13 cellular contexts compared by ENCODE assay signal in the genomic region with DNA sequence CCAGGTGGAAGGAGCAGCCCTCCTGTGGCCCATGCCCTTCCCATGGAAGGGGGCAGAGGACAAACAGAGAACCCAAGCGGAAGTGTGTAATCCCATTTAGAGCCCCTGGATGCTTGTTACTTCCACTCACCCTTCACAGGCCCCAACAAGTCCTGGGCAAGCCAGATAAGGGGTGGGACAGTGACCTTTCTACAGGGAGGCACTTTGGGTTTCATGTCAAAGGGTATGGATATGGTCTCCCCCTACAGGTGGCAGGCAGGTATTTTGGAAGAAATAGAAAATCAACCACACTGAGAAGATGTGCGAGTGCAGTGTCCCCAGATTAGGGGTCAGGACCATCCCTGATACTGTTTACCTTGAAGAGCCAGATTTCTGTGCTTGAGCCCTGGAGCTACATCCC. TPM values are rescaled to one million over a fixed set of nuclear protein-coding genes. Genes with fewer than 3 reads are reported as not detected.
DNase-seq lines count a peak whose midpoint lies in the region; ATAC-seq and TF ChIP-seq lines count a peak whose summit lies in the region.
"Had no signal": no experiment of that assay in that cellular context is flagged by ENCODE, and none has a peak within 500 bp of the region (broad histone marks: within the 10 kb centered on the region; RNA-seq: fewer than 3 reads in every experiment).

No MANE protein-coding gene starts in this region.

- DNase-seq in GM10248 (ENCODE audit: extremely low spot score) (no peak), LoVo (ENCODE audit: low spot score) (peak; percentile 11), endodermal cell (peak; percentile 67), mucosa of descending colon (peak in 1 of 3 donors; percentile 28), SW 1271 (lab: John Stamatoyannopoulos, UW) (no peak), colonic mucosa (no peak)
- no peak for DNase-seq in stimulated activated CD4-positive, alpha-beta T cell treated with anti-CD3 and anti-CD28 coated beads, Interleukin-2, amount 100 ng/mL, for 48 hours
- no peak for DNase-seq in CD4-positive, alpha-beta T cell
- DNase-seq: activated CD4-positive, alpha-beta T cell treated with anti-CD3 and anti-CD28 coated beads for 1 hour; activated naive CD4-positive, alpha-beta T cell treated with anti-CD3 and anti-CD28 coated beads for 36 hours; DMS53; Right ventricle myocardium superior had no signal

- intact Hi-C loops in mucosa of descending colon (cut with DNase I, micrococcal nuclease) (no loop called here), colonic mucosa (cut with DNase I) (loop anchor here (10.0 kb wide), 1 partner anchor 83 kb away; no protein-coding TSS in a partner anchor)
- intact Hi-C loops in CD4-positive, alpha-beta T cell (cut with DNase I, micrococcal nuclease), result no loop called here

- peaks cover 61% of the 10 kb centered on the region for H3K36me3 Mint-ChIP-seq in endodermal cell (ENCODE audit: low read depth)
- no peaks in the 10 kb centered on the region for H3K36me3 Mint-ChIP-seq in CD4-positive, alpha-beta T cell (ENCODE audit: low read depth)

- H3K27me3 Mint-ChIP-seq in endodermal cell (ENCODE audit: insufficient read depth), result no peaks in the 10 kb centered on the region
- no peaks in the 10 kb centered on the region for H3K27me3 Mint-ChIP-seq in CD4-positive, alpha-beta T cell

- H3K9ac ChIP-seq in endodermal cell (ENCODE audit: extremely low read depth, low read length, poor library complexity, severe bottlenecking), result no peak overlapping the region
- H3K9ac ChIP-seq in colonic mucosa (ENCODE audit: low read depth in 2 of 2, low read length in 2 of 2), result no peak overlapping the region

- H3K9me3 Mint-ChIP-seq in endodermal cell, result peaks cover 9% of the 10 kb centered on the region
- H3K9me3 Mint-ChIP-seq in CD4-positive, alpha-beta T cell, result no peaks in the 10 kb centered on the region

- H3K4me3 ChIP-seq in endodermal cell (ENCODE audit: low read length), result no peak overlapping the region
- no peak overlapping the region for H3K4me3 ChIP-seq in mucosa of descending colon
- no peak overlapping the region for H3K4me3 ChIP-seq in colonic mucosa

- TF ChIP-seq CTCF in GM10248 (IDR thresholded peaks at IDR 0.05; ENCODE audit: control extremely low read depth, extremely low read depth, low read depth, missing control alignments) (peak; percentile 22), endodermal cell (conservative IDR thresholded peaks at IDR 0.05) (peak; percentile 70), mucosa of descending colon (IDR thresholded peaks at IDR 0.05) (no peak), colonic mucosa (IDR thresholded peaks at IDR 0.05) (no peak)
- no peak for TF ChIP-seq CTCF in CD4-positive, alpha-beta T cell (IDR thresholded peaks at IDR 0.05)

- H3K36me3 ChIP-seq in endodermal cell (ENCODE audit: control insufficient read depth, insufficient read depth, low read length), result peaks cover 60% of the 10 kb centered on the region
- peaks cover 6% of the 10 kb centered on the region for H3K36me3 ChIP-seq in mucosa of descending colon (ENCODE audit: low read depth)
- peaks cover 8% of the 10 kb centered on the region for H3K36me3 ChIP-seq in colonic mucosa

- H3K4me1 ChIP-seq in endodermal cell (ENCODE audit: control insufficient read depth, insufficient read depth, low read length) (no peaks in the 10 kb centered on the region), mucosa of descending colon (ENCODE audit: low read depth) (peaks cover 3% of the 10 kb centered on the region), colonic mucosa (no peaks in the 10 kb centered on the region)

- H3K9me3 ChIP-seq in endodermal cell (ENCODE audit: control insufficient read depth, low read length) (peaks cover 6% of the 10 kb centered on the region), mucosa of descending colon (no peaks in the 10 kb centered on the region), colonic mucosa (no peaks in the 10 kb centered on the region)
- H3K9me3 ChIP-seq in CD4-positive, alpha-beta T cell (ENCODE audit: control insufficient read depth, low read length), result no peaks in the 10 kb centered on the region

- H3K4me3 Mint-ChIP-seq in endodermal cell, result no peak overlapping the region
- H3K4me3 Mint-ChIP-seq in CD4-positive, alpha-beta T cell, result no peak overlapping the region
- H3K4me3 Mint-ChIP-seq: activated naive CD4-positive, alpha-beta T cell treated with anti-CD3 and anti-CD28 coated beads for 36 hours had no signal

- peaks cover 9% of the 10 kb centered on the region for H3K4me1 Mint-ChIP-seq in endodermal cell
- peaks cover 15% of the 10 kb centered on the region for H3K4me1 Mint-ChIP-seq in CD4-positive, alpha-beta T cell (ENCODE audit: low read depth)

- 92 to 100% methylated on average over 1 to 2 of the region's 2 CpGs for WGBS in endodermal cell (ENCODE audit: insufficient coverage in 1 of 2, insufficient read length in 1 of 2), 2 experiments

- ATAC-seq in mucosa of descending colon, result peak; percentile 57
- ATAC-seq in CD4-positive, alpha-beta T cell (ENCODE audit: poor library complexity), result no peak
- ATAC-seq: sciatic nerve had no signal

- CTCF ChIA-PET in GM10248 (lab: Yijun Ruan, JAX), result interaction anchor here (1.5 to 36.1 kb wide), 6 partner anchors 8 to 43 kb away, joined by 7 to 962 read pairs (median 10); partner anchors contain the start of gene DTX4
- CTCF ChIA-PET in CD4-positive, alpha-beta T cell (lab: Charles Lee), result interaction anchor here (1.3 to 2.5 kb wide), 2 partner anchors 30 to 43 kb away, joined by 5 read pairs; partner anchors contain the start of gene DTX4

- no peak overlapping the region for H3K27ac ChIP-seq in endodermal cell (ENCODE audit: low read depth, low read length)
- no peak overlapping the region for H3K27ac ChIP-seq in CD4-positive, alpha-beta T cell (ENCODE audit: low read depth, low read length)
- no peak overlapping the region for H3K27ac ChIP-seq in colonic mucosa

- POLR2A ChIA-PET in GM10248 (lab: Yijun Ruan, JAX), result no interaction called here
- POLR2A ChIA-PET in CD4-positive, alpha-beta T cell (lab: Charles Lee), result no interaction called here

- no peaks in the 10 kb centered on the region for H3K27me3 ChIP-seq in endodermal cell (ENCODE audit: control insufficient read depth, insufficient read depth, low read length, poor library complexity, severe bottlenecking)
- no peaks in the 10 kb centered on the region for H3K27me3 ChIP-seq in CD4-positive, alpha-beta T cell (ENCODE audit: control insufficient read depth, insufficient read depth, low read length)
- H3K27me3 ChIP-seq in colonic mucosa, result no peaks in the 10 kb centered on the region

- no peak overlapping the region for H3K27ac Mint-ChIP-seq in endodermal cell
- H3K27ac Mint-ChIP-seq in CD4-positive, alpha-beta T cell, result no peak overlapping the region

RNA-seq across cellular contexts. Expression of gene MPEG1, which starts 11.4 kb away (rescaled TPM):
- not detected for total RNA-seq in endodermal cell
- polyA plus RNA-seq in endodermal cell (2013, experiment 1 of 2), result not detected
- polyA plus RNA-seq in endodermal cell (2013, experiment 2 of 2), result not detected
- 10 to 100 TPM in 2 of 3 donors, 1 to 10 TPM in 1; 8.7 to 30.8 (median 21.9) TPM for total RNA-seq in mucosa of descending colon
- total RNA-seq in CD4-positive, alpha-beta T cell, result 1 to 10 TPM; 2.8 to 2.9 TPM
- total RNA-seq in colonic mucosa, result 10 to 100 TPM in 1 of 2 donors, 1 to 10 TPM in 1; 4.7 to 17.6 TPM
- total RNA-seq: activated naive CD4-positive, alpha-beta T cell treated with anti-CD3 and anti-CD28 coated beads for 36 hours had no signal

RNA-seq across cellular contexts. Expression of gene DTX4, which starts 29.4 kb away (rescaled TPM):
- total RNA-seq in endodermal cell (10 to 100 TPM; 16.1 to 16.6 TPM), mucosa of descending colon (10 to 100 TPM; 37.4 to 95.7 (median 53.8) TPM), colonic mucosa (10 to 100 TPM; 54.7 to 59.7 TPM)
- 122 TPM for polyA plus RNA-seq in endodermal cell (2013, experiment 1 of 2)
- polyA plus RNA-seq in endodermal cell (2013, experiment 2 of 2), result 107 TPM
- 1 to 10 TPM in 1 of 2 experiments, under 1 TPM in 1; 0.93 to 1.0 TPM for total RNA-seq in CD4-positive, alpha-beta T cell

RNA-seq across cellular contexts. Expression of gene FAM111A, which starts 58.7 kb away (rescaled TPM):
- total RNA-seq in endodermal cell, result 10 to 100 TPM; 11.4 to 34.2 TPM
- polyA plus RNA-seq in endodermal cell (2013, experiment 1 of 2), result 22.0 TPM
- polyA plus RNA-seq in endodermal cell (2013, experiment 2 of 2), result 16.1 TPM
- 10 to 100 TPM; 33.6 to 36.0 (median 35.6) TPM for total RNA-seq in mucosa of descending colon
- total RNA-seq in CD4-positive, alpha-beta T cell, result 10 to 100 TPM; 32.8 to 34.4 TPM
- total RNA-seq in colonic mucosa, result 10 to 100 TPM; 24.9 to 38.1 TPM

Comparison
In these comparisons a context has a peak if more than half of its experiments do, and no peak if none do; other contexts are left out.
1. DNase-seq: peak in LoVo (single experiment) and endodermal cell (single experiment); none in GM10248 (single experiment), stimulated activated CD4-positive, alpha-beta T cell treated with anti-CD3 and anti-CD28 coated beads, Interleukin-2, amount 100 ng/mL, for 48 hours (0 of 2), SW 1271 (0 of 2), CD4-positive, alpha-beta T cell (0 of 10) and colonic mucosa (single experiment).
2. CTCF ChIP-seq: peak in GM10248 (single experiment) and endodermal cell (single experiment); none in mucosa of descending colon (single experiment), CD4-positive, alpha-beta T cell (single experiment) and colonic mucosa (single experiment).
3. RNA of gene DTX4, which starts 29.4 kb away (total RNA-seq): 54.7 to 59.7 TPM in colonic mucosa, 37.4 to 95.7 TPM in mucosa of descending colon and 16.1 to 16.6 TPM in endodermal cell; 0.93 to 1.0 TPM in CD4-positive, alpha-beta T cell; every median in the first group is over 4 times any median in the second.